ENCODE assay signal across 1 cellular context in genomic region chr6:147173140-147173539, GRCh38.
TF ChIP-seq lines count a peak whose summit lies in the region.

No MANE protein-coding gene starts in this region.

TF ChIP-seq in GM23338, 12 proteins besides CTCF, POLR2A, EP300 and RAD21 (continued from another document):
- TF ChIP-seq REST (IDR thresholded peaks at IDR 0.05; ENCODE audit: unreplicated experiment) (no peak), EZH2 (IDR thresholded peaks at IDR 0.05; ENCODE audit: low read depth, unreplicated experiment) (no peak)
- TF ChIP-seq, protein P1, sequence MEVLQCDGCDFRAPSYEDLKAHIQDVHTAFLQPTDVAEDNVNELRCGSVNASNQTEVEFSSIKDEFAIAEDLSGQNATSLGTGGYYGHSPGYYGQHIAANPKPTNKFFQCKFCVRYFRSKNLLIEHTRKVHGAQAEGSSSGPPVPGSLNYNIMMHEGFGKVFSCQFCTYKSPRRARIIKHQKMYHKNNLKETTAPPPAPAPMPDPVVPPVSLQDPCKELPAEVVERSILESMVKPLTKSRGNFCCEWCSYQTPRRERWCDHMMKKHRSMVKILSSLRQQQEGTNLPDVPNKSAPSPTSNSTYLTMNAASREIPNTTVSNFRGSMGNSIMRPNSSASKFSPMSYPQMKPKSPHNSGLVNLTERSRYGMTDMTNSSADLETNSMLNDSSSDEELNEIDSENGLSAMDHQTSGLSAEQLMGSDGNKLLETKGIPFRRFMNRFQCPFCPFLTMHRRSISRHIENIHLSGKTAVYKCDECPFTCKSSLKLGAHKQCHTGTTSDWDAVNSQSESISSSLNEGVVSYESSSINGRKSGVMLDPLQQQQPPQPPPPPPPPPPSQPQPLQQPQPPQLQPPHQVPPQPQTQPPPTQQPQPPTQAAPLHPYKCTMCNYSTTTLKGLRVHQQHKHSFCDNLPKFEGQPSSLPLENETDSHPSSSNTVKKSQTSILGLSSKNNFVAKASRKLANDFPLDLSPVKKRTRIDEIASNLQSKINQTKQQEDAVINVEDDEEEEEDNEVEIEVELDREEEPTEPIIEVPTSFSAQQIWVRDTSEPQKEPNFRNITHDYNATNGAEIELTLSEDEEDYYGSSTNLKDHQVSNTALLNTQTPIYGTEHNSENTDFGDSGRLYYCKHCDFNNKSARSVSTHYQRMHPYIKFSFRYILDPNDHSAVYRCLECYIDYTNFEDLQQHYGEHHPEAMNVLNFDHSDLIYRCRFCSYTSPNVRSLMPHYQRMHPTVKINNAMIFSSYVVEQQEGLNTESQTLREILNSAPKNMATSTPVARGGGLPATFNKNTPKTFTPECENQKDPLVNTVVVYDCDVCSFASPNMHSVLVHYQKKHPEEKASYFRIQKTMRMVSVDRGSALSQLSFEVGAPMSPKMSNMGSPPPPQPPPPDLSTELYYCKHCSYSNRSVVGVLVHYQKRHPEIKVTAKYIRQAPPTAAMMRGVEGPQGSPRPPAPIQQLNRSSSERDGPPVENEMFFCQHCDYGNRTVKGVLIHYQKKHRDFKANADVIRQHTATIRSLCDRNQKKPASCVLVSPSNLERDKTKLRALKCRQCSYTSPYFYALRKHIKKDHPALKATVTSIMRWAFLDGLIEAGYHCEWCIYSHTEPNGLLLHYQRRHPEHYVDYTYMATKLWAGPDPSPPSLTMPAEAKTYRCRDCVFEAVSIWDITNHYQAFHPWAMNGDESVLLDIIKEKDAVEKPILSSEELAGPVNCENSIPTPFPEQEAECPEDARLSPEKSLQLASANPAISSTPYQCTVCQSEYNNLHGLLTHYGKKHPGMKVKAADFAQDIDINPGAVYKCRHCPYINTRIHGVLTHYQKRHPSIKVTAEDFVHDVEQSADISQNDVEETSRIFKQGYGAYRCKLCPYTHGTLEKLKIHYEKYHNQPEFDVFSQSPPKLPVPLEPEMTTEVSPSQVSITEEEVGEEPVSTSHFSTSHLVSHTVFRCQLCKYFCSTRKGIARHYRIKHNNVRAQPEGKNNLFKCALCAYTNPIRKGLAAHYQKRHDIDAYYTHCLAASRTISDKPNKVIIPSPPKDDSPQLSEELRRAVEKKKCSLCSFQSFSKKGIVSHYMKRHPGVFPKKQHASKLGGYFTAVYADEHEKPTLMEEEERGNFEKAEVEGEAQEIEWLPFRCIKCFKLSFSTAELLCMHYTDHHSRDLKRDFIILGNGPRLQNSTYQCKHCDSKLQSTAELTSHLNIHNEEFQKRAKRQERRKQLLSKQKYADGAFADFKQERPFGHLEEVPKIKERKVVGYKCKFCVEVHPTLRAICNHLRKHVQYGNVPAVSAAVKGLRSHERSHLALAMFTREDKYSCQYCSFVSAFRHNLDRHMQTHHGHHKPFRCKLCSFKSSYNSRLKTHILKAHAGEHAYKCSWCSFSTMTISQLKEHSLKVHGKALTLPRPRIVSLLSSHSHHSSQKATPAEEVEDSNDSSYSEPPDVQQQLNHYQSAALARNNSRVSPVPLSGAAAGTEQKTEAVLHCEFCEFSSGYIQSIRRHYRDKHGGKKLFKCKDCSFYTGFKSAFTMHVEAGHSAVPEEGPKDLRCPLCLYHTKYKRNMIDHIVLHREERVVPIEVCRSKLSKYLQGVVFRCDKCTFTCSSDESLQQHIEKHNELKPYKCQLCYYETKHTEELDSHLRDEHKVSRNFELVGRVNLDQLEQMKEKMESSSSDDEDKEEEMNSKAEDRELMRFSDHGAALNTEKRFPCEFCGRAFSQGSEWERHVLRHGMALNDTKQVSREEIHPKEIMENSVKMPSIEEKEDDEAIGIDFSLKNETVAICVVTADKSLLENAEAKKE (CRISPR knock-in tag; IDR thresholded peaks at IDR 0.05): no peak
